Comparison of ENCODE assay signal across 8 cellular contexts in genomic region chr10:102502337-102503151, GRCh38. TPM values are rescaled to one million over a fixed set of nuclear protein-coding genes. Genes with fewer than 3 reads are reported as not detected.
DNase-seq lines count a peak whose midpoint lies in the region; ATAC-seq and TF ChIP-seq lines count a peak whose summit lies in the region.

TSS of gene ACTR1A (minus strand) at chr10:102502712. CDS start at chr10:102502647, 65 bp downstream.

- H3K27ac ChIP-seq in VCaP = peak within 1 kb of the TSS; percentile 90
- H3K27ac ChIP-seq in breast epithelium = peak within 1 kb of the TSS; percentile 87 to 89
- H3K27ac ChIP-seq in iPS-18a (ENCODE audit: low read length) = peak within 1 kb of the TSS; percentile 74

- CTCF ChIA-PET in AG04449 (lab: Yijun Ruan, JAX) = interaction anchor here (0.7 to 12.2 kb wide), 38 partner anchors 8 to 268 kb away, joined by 3 to 300 read pairs (median 4); partner anchors contain the start of genes C10orf95, FBXL15 and TRIM8

- H3K27me3 ChIP-seq in breast epithelium (no peaks in the 10 kb centered on the region), iPS-18a (ENCODE audit: control insufficient read depth, insufficient read depth, low read length) (peaks cover 11% of the 10 kb centered on the region), skeletal muscle satellite cell (ENCODE audit: control insufficient read depth, insufficient read depth, low read length) (no peaks in the 10 kb centered on the region)

- H3K4me3 ChIP-seq in AG04449 (ENCODE audit: low read depth, low read length) = peak within 1 kb of the TSS; percentile 87
- H3K4me3 ChIP-seq in breast epithelium = peak within 1 kb of the TSS; percentile 86 to 98 (median 98)
- H3K4me3 ChIP-seq in iPS-18a (ENCODE audit: low read length) = peak within 1 kb of the TSS; percentile 89
- H3K4me3 ChIP-seq in skeletal muscle satellite cell (ENCODE audit: low read length) = peak within 1 kb of the TSS; percentile 89

- H3K9ac ChIP-seq in iPS-18a (ENCODE audit: low read length) = peak within 1 kb of the TSS; percentile 79
- H3K9ac ChIP-seq in skeletal muscle satellite cell (ENCODE audit: low read depth, low read length) = peak within 1 kb of the TSS; percentile 94

- TF ChIP-seq POLR2A in breast epithelium (IDR thresholded peaks at IDR 0.05) = peak; percentile 58

- H3K9me3 ChIP-seq in breast epithelium (no peaks in the 10 kb centered on the region), iPS-18a (ENCODE audit: control insufficient read depth, low read depth, low read length) (no peaks in the 10 kb centered on the region), skeletal muscle satellite cell (replicated peaks; ENCODE audit: low read length) (no peaks in the 10 kb centered on the region)

- TF ChIP-seq CTCF in AG04449 (IDR thresholded peaks at IDR 0.05; ENCODE audit: insufficient read depth, low read length, missing control alignments) = no peak
- no peak for TF ChIP-seq CTCF in VCaP (conservative IDR thresholded peaks at IDR 0.05)
- peak in 1 of 3 donors; percentile 16 for TF ChIP-seq CTCF in breast epithelium (IDR thresholded peaks at IDR 0.05)

- H3K36me3 ChIP-seq in breast epithelium (no peaks in the 10 kb centered on the region), iPS-18a (ENCODE audit: control insufficient read depth, low read depth, low read length) (no peaks in the 10 kb centered on the region), skeletal muscle satellite cell (ENCODE audit: insufficient read depth, low read length) (peaks cover 2% of the 10 kb centered on the region)

- ATAC-seq in GM18873 (IDR thresholded peaks at IDR 0.05; ENCODE audit: low FRiP score, unreplicated experiment) (peak; percentile 40), HG03135 (IDR thresholded peaks at IDR 0.05; ENCODE audit: unreplicated experiment) (peak; percentile 61)

- intact Hi-C loops in breast epithelium (cut with DNase I; ENCODE audit: low total_unique reads) = no loop called here

- DNase-seq in AG04449 (ENCODE audit: low read depth, low spot score) = peak; percentile 97
- peak; percentile 90 for DNase-seq in NCI-H2196 treated with DMSO at 0.1 percent for 48 hours (lab: John Stamatoyannopoulos, UW; ENCODE audit: unreplicated experiment)
- peak; percentile 95 to 98 for DNase-seq in breast epithelium (ENCODE audit: low spot score in 2 of 2)

- peaks cover 3 to 16% of the 10 kb centered on the region in 2 donors for H3K4me1 ChIP-seq in breast epithelium
- H3K4me1 ChIP-seq in iPS-18a (ENCODE audit: control insufficient read depth, low read depth, low read length) = peaks cover 6% of the 10 kb centered on the region
- H3K4me1 ChIP-seq in skeletal muscle satellite cell (ENCODE audit: control insufficient read depth, insufficient read depth, low read length) = peaks cover 18% of the 10 kb centered on the region

- H3K4me2 ChIP-seq in skeletal muscle satellite cell (ENCODE audit: low read length) = peak within 1 kb of the TSS; percentile 80

- POLR2A ChIA-PET in AG04449 (lab: Yijun Ruan, JAX) = no interaction called here

RNA-seq across cellular contexts. Expression of gene ACTR1A, which starts in this region (rescaled TPM):
- total RNA-seq in breast epithelium = 100 to 1,000 TPM in 1 of 3 donors, 10 to 100 TPM in 2; 84.9 to 110 (median 92.5) TPM
- 88.2 and 98.9 TPM in 2 replicates for total RNA-seq in skeletal muscle satellite cell (2012; rRNA removed)

Comparison
In these comparisons a context has a peak if more than half of its experiments do, and no peak if none do; other contexts are left out.
1. Peak in every context shown above with its lines: DNase-seq, ATAC-seq, H3K4me3 ChIP-seq and H3K27ac ChIP-seq.